Comparison of ENCODE assay signal across 10 cellular contexts in the genomic region with DNA sequence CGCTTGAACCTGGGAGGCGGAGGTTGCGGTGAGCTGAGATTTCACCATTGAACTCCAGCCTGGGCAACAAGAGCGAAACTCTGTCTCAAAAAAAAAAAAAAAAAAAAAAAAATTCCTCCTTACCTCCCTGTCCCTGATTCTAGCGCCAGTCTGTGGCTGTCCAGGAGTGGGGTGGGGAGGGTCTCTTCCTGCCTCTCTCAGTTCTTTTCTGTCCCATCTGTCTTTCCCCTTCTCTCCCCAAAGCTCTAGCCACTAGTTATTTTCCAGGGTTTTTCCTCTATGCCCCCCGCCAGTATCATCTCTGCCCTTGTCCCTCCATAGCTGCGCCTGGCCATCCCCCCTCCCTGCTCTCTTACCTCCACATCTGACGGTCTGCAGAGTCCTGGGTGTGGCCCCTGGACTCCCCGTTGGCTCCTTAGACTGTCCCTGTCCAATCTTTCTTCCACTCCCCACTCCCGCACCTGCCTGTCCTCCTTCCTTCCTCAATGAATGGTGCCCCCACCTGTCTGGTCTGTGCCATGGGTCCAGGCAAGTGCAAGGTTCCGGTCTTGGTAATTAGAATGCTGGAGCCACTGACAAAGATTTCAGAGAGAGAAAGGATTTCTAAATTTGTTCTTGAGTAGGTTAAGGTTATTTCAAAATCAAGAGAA. TPM values are rescaled to one million over a fixed set of nuclear protein-coding genes. Genes with fewer than 3 reads are reported as not detected.
DNase-seq lines count a peak whose midpoint lies in the region; ATAC-seq and TF ChIP-seq lines count a peak whose summit lies in the region.
"Had no signal": no experiment of that assay in that cellular context is flagged by ENCODE, and none has a peak within 500 bp of the region (broad histone marks: within the 10 kb centered on the region; RNA-seq: fewer than 3 reads in every experiment).

No MANE protein-coding gene starts in this region.

- peaks cover 2 to 9% of the 10 kb centered on the region in 2 donors for H3K36me3 Mint-ChIP-seq in CD14-positive monocyte
- H3K36me3 Mint-ChIP-seq in nephron (ENCODE audit: low read depth), result no peaks in the 10 kb centered on the region

- H3K4me3 ChIP-seq in body of pancreas, result no peak overlapping the region

- peak overlapping the region in 3 of 4 donors; percentile 96 to 98 (median 96) for H3K27ac ChIP-seq in body of pancreas

- no peaks in the 10 kb centered on the region for H3K36me3 ChIP-seq in body of pancreas (replicated peaks in 1 of 2; ENCODE audit: insufficient read depth in 1 of 2, low read depth in 2 of 2)
- H3K36me3 ChIP-seq: upper lobe of right lung had no signal

- TF ChIP-seq POLR2A in body of pancreas (IDR thresholded peaks at IDR 0.05), result no peak
- no peak for TF ChIP-seq POLR2A in erythroblast (IDR thresholded peaks at IDR 0.05; ENCODE audit: low read length)

- no peaks in the 10 kb centered on the region for H3K9me3 ChIP-seq in body of pancreas
- H3K9me3 ChIP-seq: upper lobe of right lung had no signal

- H3K4me1 Mint-ChIP-seq in CD14-positive monocyte, result peaks cover 43% of the 10 kb centered on the region
- H3K4me1 Mint-ChIP-seq in nephron, result peaks cover 34% of the 10 kb centered on the region

- H3K4me1 ChIP-seq in body of pancreas, result peaks cover 63% of the 10 kb centered on the region

- DNase-seq in CD14-positive monocyte (ENCODE audit: low spot score) (no peak), HT-29 (ENCODE audit: low spot score) (peak; percentile 60), body of pancreas (no peak), OCI-M2 (lab: John Stamatoyannopoulos, UW; ENCODE audit: unreplicated experiment) (no peak), erythroblast (lab: John Stamatoyannopoulos, UW) (no peak), T-helper 9 cell (no peak)
- DNase-seq: kidney glomerular epithelial cell had no signal

- H3K4me3 Mint-ChIP-seq in CD14-positive monocyte (peak overlapping the region; percentile 97), nephron (peak overlapping the region; percentile 87 to 95 (median 94))

- H3K27me3 ChIP-seq in body of pancreas, result no peaks in the 10 kb centered on the region
- H3K27me3 ChIP-seq: upper lobe of right lung had no signal

- intact Hi-C loops in CD14-positive monocyte (cut with micrococcal nuclease), result no loop called here
- intact Hi-C loops in body of pancreas (cut with DNase I), result no loop called here

- TF ChIP-seq CTCF in CD14-positive monocyte (IDR thresholded peaks at IDR 0.05) (no peak), body of pancreas (IDR thresholded peaks at IDR 0.05) (no peak), nephron (IDR thresholded peaks at IDR 0.05; ENCODE audit: unreplicated experiment in 3 of 3) (no peak)

- 67% methylated on average over 8 to 11 of the region's 11 CpGs for WGBS in body of pancreas, 2 donors

- H3K9me3 Mint-ChIP-seq in CD14-positive monocyte (peaks cover 0 to 3% (median 0%) of the 10 kb centered on the region in 7 donors), nephron (no peaks in the 10 kb centered on the region)

- no peak overlapping the region for H3K27ac Mint-ChIP-seq in CD14-positive monocyte
- H3K27ac Mint-ChIP-seq in nephron, result peak overlapping the region; percentile 33 to 86 (median 55)

- peaks cover 10 to 18% (median 11%) of the 10 kb centered on the region in 3 donors for H3K27me3 Mint-ChIP-seq in CD14-positive monocyte (ENCODE audit: low read depth in 3 of 3)
- no peaks in the 10 kb centered on the region for H3K27me3 Mint-ChIP-seq in nephron (ENCODE audit: low read depth)

- no peak for ATAC-seq in body of pancreas
- ATAC-seq in HG03378 (IDR thresholded peaks at IDR 0.05; ENCODE audit: unreplicated experiment), result no peak

RNA-seq across cellular contexts. Expression of gene TMEM63A, which starts 1.6 kb away (rescaled TPM):
- polyA plus RNA-seq in CD14-positive monocyte, result 1 to 10 TPM; 3.0 to 5.8 TPM
- 88.9 and 98.3 TPM in 2 replicates for total RNA-seq in HT-29 (2014; rRNA removed; shearing (Covaris generic))
- total RNA-seq in body of pancreas, result 100 to 1,000 TPM; 129 to 217 TPM

RNA-seq across cellular contexts. Expression of gene LEFTY1, which starts 5.2 kb away (rescaled TPM):
- not detected for polyA plus RNA-seq in CD14-positive monocyte
- 0.05 and 0.13 TPM in 2 replicates for total RNA-seq in HT-29 (2014; rRNA removed; shearing (Covaris generic))
- total RNA-seq in body of pancreas, result 100 to 1,000 TPM; 138 to 153 TPM

RNA-seq across cellular contexts. Expression of gene PYCR2, which starts 40.3 kb away (rescaled TPM):
- 10 to 100 TPM; 21.4 to 26.6 TPM for polyA plus RNA-seq in CD14-positive monocyte
- total RNA-seq in HT-29 (2014; rRNA removed; shearing (Covaris generic)), result 60.6 and 67.4 TPM in 2 replicates
- total RNA-seq in body of pancreas, result 10 to 100 TPM; 34.2 to 52.4 TPM

RNA-seq across cellular contexts. Expression of gene LEFTY2, which starts 57.3 kb away (rescaled TPM):
- polyA plus RNA-seq in CD14-positive monocyte, result not detected
- total RNA-seq in HT-29 (2014; rRNA removed; shearing (Covaris generic)), result not detected in 2 replicates
- 1 to 10 TPM in 1 of 2 donors, under 1 TPM in 1; 0.99 to 8.0 TPM for total RNA-seq in body of pancreas

Comparison
In these comparisons a context has a peak if more than half of its experiments do, and no peak if none do; other contexts are left out.
1. H3K27ac Mint-ChIP-seq: peak in nephron (3 of 3); none in CD14-positive monocyte (0 of 7).
2. RNA of gene LEFTY1, which starts 5.2 kb away (total RNA-seq): 138 to 153 TPM in body of pancreas; 0.05 to 0.13 TPM in HT-29; every median in the first group is over 100 times any median in the second.